Comparison of ENCODE assay signal across 27 cellular contexts in the genomic region with DNA sequence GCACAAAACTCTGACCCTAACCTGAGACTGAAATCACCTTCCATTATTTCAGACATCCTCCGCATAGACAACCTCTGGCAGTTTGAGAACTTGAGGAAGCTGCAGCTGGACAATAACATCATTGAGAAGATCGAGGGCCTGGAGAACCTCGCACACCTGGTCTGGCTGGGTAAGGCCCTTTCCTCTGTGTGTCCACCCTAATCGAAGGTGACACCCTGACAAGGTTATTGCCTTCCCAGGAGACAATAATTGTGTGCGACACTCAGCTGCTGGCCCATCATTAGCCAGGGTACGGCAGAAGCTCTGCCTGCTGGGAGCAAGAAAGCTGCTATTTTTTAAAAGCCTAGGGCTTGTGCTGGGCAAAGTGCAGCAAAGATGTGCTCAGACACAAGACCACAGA. TPM values are rescaled to one million over a fixed set of nuclear protein-coding genes. Genes with fewer than 3 reads are reported as not detected.
A peak's percentile ranks its signal among the peaks of the same experiment; 100 is the strongest.
DNase-seq lines count a peak whose midpoint lies in the region; ATAC-seq and TF ChIP-seq lines count a peak whose summit lies in the region.
"Had no signal": no experiment of that assay in that cellular context is flagged by ENCODE, and none has a peak within 500 bp of the region (broad histone marks: within the 10 kb centered on the region; RNA-seq: fewer than 3 reads in every experiment).

No MANE protein-coding gene starts in this region.

- H3K27me3 ChIP-seq in esophagus squamous epithelium (no peaks in the 10 kb centered on the region), suprapubic skin (no peaks in the 10 kb centered on the region)
- H3K27me3 ChIP-seq: BLaER1 treated with 17β-estradiol and CSF1 and Interleukin-3, amounts not matched to agents 10 nM and 100 nM had no signal

- no peak for TF ChIP-seq EP300 in suprapubic skin (IDR thresholded peaks at IDR 0.05)

- no peak for ATAC-seq in GM21737 (IDR thresholded peaks at IDR 0.05; ENCODE audit: unreplicated experiment)
- ATAC-seq in HG03045 (IDR thresholded peaks at IDR 0.05; ENCODE audit: unreplicated experiment): no peak
- ATAC-seq: CD8-positive, alpha-beta T cell; GM12878; Right ventricle myocardium inferior had no signal

- H3K4me1 ChIP-seq in esophagus squamous epithelium (peaks cover 3 to 35% (median 10%) of the 10 kb centered on the region in 3 donors), suprapubic skin (peaks cover 14% of the 10 kb centered on the region)
- H3K4me1 ChIP-seq: A549, HAP-1 had no signal

- H3K27ac ChIP-seq in C4-2B (peak overlapping the region; percentile 64), VCaP (peak overlapping the region; percentile 71), esophagus squamous epithelium (peak overlapping the region in 3 of 4 donors; percentile 70 to 87 (median 81)), suprapubic skin (peak overlapping the region; percentile 75)
- H3K27ac ChIP-seq: BLaER1 treated with 17β-estradiol and CSF1 and Interleukin-3, amounts not matched to agents 10 nM and 100 nM had no signal

- no peak overlapping the region for H3K4me3 ChIP-seq in esophagus squamous epithelium
- H3K4me3 ChIP-seq in suprapubic skin: no peak overlapping the region
- H3K4me3 ChIP-seq: A549; BLaER1 treated with 17β-estradiol and CSF1 and Interleukin-3, amounts not matched to agents 10 nM and 100 nM; GM12878; HAP-1 had no signal

- DNase-seq in esophagus squamous epithelium (lab: John Stamatoyannopoulos, UW) (no peak), suprapubic skin (ENCODE audit: low spot score in 2 of 2) (no peak)
- DNase-seq in activated naive CD4-positive, alpha-beta T cell treated with Interleukin-2 at 50 U/mL for 16 hours: no peak
- DNase-seq: AML-193; Caco-2; CD8-positive, alpha-beta T cell; DMS79; EL; GDM1; GOT3; HFFc6; NCI-H1092; NCI-H1436; NCI-H187 treated with DMSO at 0.1 percent for 48 hours; NCI-H2107; NCI-H524; NCI-H774; PC-3 had no signal

- H3K9me3 ChIP-seq in esophagus squamous epithelium (no peaks in the 10 kb centered on the region), suprapubic skin (no peaks in the 10 kb centered on the region)
- H3K9me3 ChIP-seq: A549; BLaER1 treated with 17β-estradiol and CSF1 and Interleukin-3, amounts not matched to agents 10 nM and 100 nM; Caco-2; HAP-1 had no signal

- TF ChIP-seq CTCF in C4-2B (conservative IDR thresholded peaks at IDR 0.05): no peak
- TF ChIP-seq CTCF in VCaP (conservative IDR thresholded peaks at IDR 0.05): no peak
- no peak for TF ChIP-seq CTCF in esophagus squamous epithelium (IDR thresholded peaks at IDR 0.05)
- TF ChIP-seq CTCF in suprapubic skin (IDR thresholded peaks at IDR 0.05): no peak

- TF ChIP-seq POLR2A in esophagus squamous epithelium (IDR thresholded peaks at IDR 0.05): no peak
- TF ChIP-seq POLR2A in suprapubic skin (IDR thresholded peaks at IDR 0.05): no peak

- H3K36me3 ChIP-seq in esophagus squamous epithelium (no peaks in the 10 kb centered on the region), suprapubic skin (no peaks in the 10 kb centered on the region)
- H3K36me3 ChIP-seq: BLaER1 treated with 17β-estradiol and CSF1 and Interleukin-3, amounts not matched to agents 10 nM and 100 nM; HAP-1 had no signal

- 95% methylated on average over 6 of the region's 6 CpGs; no CpG with 5 or more reads in 1 of the 2 donors for WGBS in esophagus squamous epithelium, 2 donors
- 89% methylated on average over 4 of the region's 6 CpGs for WGBS in suprapubic skin

- intact Hi-C loops in esophagus squamous epithelium (cut with DNase I): no loop called here

RNA-seq across cellular contexts. Expression of a gene that starts 11.1 kb away (rescaled TPM):
- total RNA-seq in esophagus squamous epithelium (1 to 10 TPM in 2 of 4 donors, under 1 TPM in 2; 0.11 to 2.5 (median 1.3) TPM), suprapubic skin (10 to 100 TPM in 1 of 4 donors, 1 to 10 TPM in 3; 2.0 to 10.6 (median 5.5) TPM)

RNA-seq across cellular contexts. Expression of a gene that starts 11.6 kb away (rescaled TPM):
- total RNA-seq in esophagus squamous epithelium (100 to 1,000 TPM in 1 of 4 donors, 10 to 100 TPM in 3; 55.5 to 118 (median 73.3) TPM), suprapubic skin (100 to 1,000 TPM; 128 to 259 (median 162) TPM)

RNA-seq across cellular contexts. Expression of a gene that starts 55.2 kb away (rescaled TPM):
- total RNA-seq in esophagus squamous epithelium: 10 to 100 TPM; 15.8 to 26.9 (median 20.7) TPM
- total RNA-seq in suprapubic skin: 10 to 100 TPM; 18.2 to 41.6 (median 24.2) TPM

RNA-seq across cellular contexts. Expression of a gene that starts 55.4 kb away (rescaled TPM):
- total RNA-seq in esophagus squamous epithelium (10 to 100 TPM in 2 of 4 donors, 1 to 10 TPM in 2; 7.5 to 18.1 (median 11.6) TPM), suprapubic skin (10 to 100 TPM; 13.9 to 23.5 (median 17.6) TPM)
